In the genomic region with DNA sequence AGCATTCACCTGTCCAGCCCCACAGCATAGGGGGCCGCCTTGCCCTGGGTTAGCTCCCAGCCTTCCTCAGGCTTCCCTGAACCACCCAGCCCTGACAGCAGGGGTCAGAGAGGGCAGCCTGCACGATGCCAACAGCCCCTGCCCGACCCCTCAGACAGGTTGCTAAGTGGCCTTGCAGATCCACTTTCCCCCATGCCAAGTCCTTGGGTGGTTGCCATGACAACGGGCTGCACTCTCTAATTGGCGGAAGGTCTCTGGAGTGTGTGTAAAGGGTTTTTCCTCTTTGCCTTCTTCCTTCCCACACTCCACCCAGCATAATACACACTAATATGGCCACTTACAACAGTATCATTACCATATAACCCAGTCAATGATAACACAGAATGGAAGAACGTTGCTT, we compare ENCODE assay signal across 13 cellular contexts.
DNase-seq lines count a peak whose midpoint lies in the region; ATAC-seq and TF ChIP-seq lines count a peak whose summit lies in the region.
"Had no signal": no experiment of that assay in that cellular context is flagged by ENCODE, and none has a peak within 500 bp of the region (broad histone marks: within the 10 kb centered on the region; RNA-seq: fewer than 3 reads in every experiment).

No MANE protein-coding gene starts in this region.

- no peak overlapping the region for H3K4me3 Mint-ChIP-seq in activated CD8-positive, alpha-beta T cell treated with anti-CD3 and anti-CD28 coated beads for 36 hours
- no peak overlapping the region for H3K4me3 Mint-ChIP-seq in activated CD8-positive, alpha-beta T cell treated with anti-CD3 and anti-CD28 coated beads, Interleukin-2, amount 10 ng/mL, durations not matched to agents 7 days and 5 days
- H3K4me3 Mint-ChIP-seq: activated CD4-positive, alpha-beta T cell treated with anti-CD3 and anti-CD28 coated beads for 36 hours had no signal

- H3K9me3 Mint-ChIP-seq in activated CD8-positive, alpha-beta T cell treated with anti-CD3 and anti-CD28 coated beads for 36 hours: no peaks in the 10 kb centered on the region
- H3K9me3 Mint-ChIP-seq in activated CD8-positive, alpha-beta T cell treated with anti-CD3 and anti-CD28 coated beads, Interleukin-2, amount 10 ng/mL, durations not matched to agents 7 days and 5 days (ENCODE audit: insufficient read depth): no peaks in the 10 kb centered on the region

- TF ChIP-seq POLR2A in body of pancreas (IDR thresholded peaks at IDR 0.05) (no peak), transverse colon (IDR thresholded peaks at IDR 0.05) (no peak)

- intact Hi-C loops in activated CD8-positive, alpha-beta T cell treated with anti-CD3 and anti-CD28 coated beads for 36 hours (cut with micrococcal nuclease): no loop called here
- intact Hi-C loops in body of pancreas (cut with DNase I) (no loop called here), transverse colon (cut with DNase I; ENCODE audit: low total_unique reads) (no loop called here)

- peaks cover 12% of the 10 kb centered on the region for H3K4me1 Mint-ChIP-seq in activated CD8-positive, alpha-beta T cell treated with anti-CD3 and anti-CD28 coated beads for 36 hours (ENCODE audit: low read depth)
- H3K4me1 Mint-ChIP-seq in activated CD8-positive, alpha-beta T cell treated with anti-CD3 and anti-CD28 coated beads, Interleukin-2, amount 10 ng/mL, durations not matched to agents 7 days and 5 days (ENCODE audit: low read depth): peaks cover 12% of the 10 kb centered on the region

- H3K36me3 ChIP-seq in body of pancreas (replicated peaks in 1 of 2; ENCODE audit: insufficient read depth in 1 of 2, low read depth in 2 of 2): no peaks in the 10 kb centered on the region
- no peaks in the 10 kb centered on the region for H3K36me3 ChIP-seq in transverse colon
- H3K36me3 ChIP-seq: ovary had no signal

- POLR2A ChIA-PET in activated CD8-positive, alpha-beta T cell treated with anti-CD3 and anti-CD28 coated beads for 36 hours (lab: Charles Lee): no interaction called here
- POLR2A ChIA-PET in activated CD8-positive, alpha-beta T cell treated with anti-CD3 and anti-CD28 coated beads, Interleukin-2, amount 10 ng/mL, durations not matched to agents 7 days and 5 days (lab: Charles Lee): interaction anchor here (0.6 kb wide), 1 partner anchor 485 kb away, joined by 3 read pairs; no protein-coding TSS in a partner anchor

- WGBS in body of pancreas, 2 donors: 38 to 55% methylated on average over 5 to 6 of the region's 6 CpGs
- WGBS in transverse colon (ENCODE audit: low coverage in 1 of 2), 2 donors: 26 to 27% methylated on average over 2 to 6 of the region's 6 CpGs

- no peak overlapping the region for H3K27ac Mint-ChIP-seq in activated CD8-positive, alpha-beta T cell treated with anti-CD3 and anti-CD28 coated beads for 36 hours
- no peak overlapping the region for H3K27ac Mint-ChIP-seq in activated CD8-positive, alpha-beta T cell treated with anti-CD3 and anti-CD28 coated beads, Interleukin-2, amount 10 ng/mL, durations not matched to agents 7 days and 5 days
- H3K27ac Mint-ChIP-seq: activated CD4-positive, alpha-beta T cell treated with anti-CD3 and anti-CD28 coated beads for 36 hours had no signal

- H3K27me3 Mint-ChIP-seq in activated CD8-positive, alpha-beta T cell treated with anti-CD3 and anti-CD28 coated beads for 36 hours: no peaks in the 10 kb centered on the region
- H3K27me3 Mint-ChIP-seq in activated CD8-positive, alpha-beta T cell treated with anti-CD3 and anti-CD28 coated beads, Interleukin-2, amount 10 ng/mL, durations not matched to agents 7 days and 5 days (ENCODE audit: low read depth): peaks cover 19% of the 10 kb centered on the region

- H3K4me3 ChIP-seq in body of pancreas (no peak overlapping the region), transverse colon (no peak overlapping the region)
- H3K4me3 ChIP-seq: ovary had no signal

- CTCF ChIA-PET in activated CD8-positive, alpha-beta T cell treated with anti-CD3 and anti-CD28 coated beads for 36 hours (lab: Charles Lee): no interaction called here
- CTCF ChIA-PET in activated CD8-positive, alpha-beta T cell treated with anti-CD3 and anti-CD28 coated beads, Interleukin-2, amount 10 ng/mL, durations not matched to agents 7 days and 5 days (lab: Charles Lee): no interaction called here

- ATAC-seq in activated CD8-positive, alpha-beta T cell treated with anti-CD3 and anti-CD28 coated beads for 36 hours: no peak
- no peak for ATAC-seq in activated CD8-positive, alpha-beta T cell treated with anti-CD3 and anti-CD28 coated beads, Interleukin-2, amount 10 ng/mL, durations not matched to agents 7 days and 5 days
- ATAC-seq in body of pancreas (no peak), HG03095 (IDR thresholded peaks at IDR 0.05; ENCODE audit: unreplicated experiment) (no peak), GM19351 (IDR thresholded peaks at IDR 0.05; ENCODE audit: unreplicated experiment) (no peak)
- ATAC-seq: activated CD4-positive, alpha-beta T cell treated with anti-CD3 and anti-CD28 coated beads for 36 hours had no signal

- in situ Hi-C loops in transverse colon (cut with MboI; ENCODE audit: low pct_ligation_motif_present in 1 of 4, low pct_unique_long_range_greater_than_20kb in 1 of 4, low sequenced_read_pairs in 3 of 4): no loop called here

- H3K9me3 ChIP-seq in body of pancreas: no peaks in the 10 kb centered on the region
- H3K9me3 ChIP-seq in transverse colon: no peaks in the 10 kb centered on the region
- H3K9me3 ChIP-seq: ovary had no signal

- no peak for TF ChIP-seq CTCF in activated CD8-positive, alpha-beta T cell treated with anti-CD3 and anti-CD28 coated beads for 36 hours (IDR thresholded peaks at IDR 0.05)
- TF ChIP-seq CTCF in body of pancreas (IDR thresholded peaks at IDR 0.05): no peak
- peak in 1 of 5 experiments; percentile 26 for TF ChIP-seq CTCF in transverse colon (IDR thresholded peaks at IDR 0.05)

- no peak for TF ChIP-seq EP300 in transverse colon (IDR thresholded peaks at IDR 0.05; ENCODE audit: low read depth)

- H3K27ac ChIP-seq in body of pancreas (no peak overlapping the region), transverse colon (no peak overlapping the region)
- H3K27ac ChIP-seq: epithelial cell of prostate, ovary had no signal

- H3K36me3 Mint-ChIP-seq in activated CD8-positive, alpha-beta T cell treated with anti-CD3 and anti-CD28 coated beads for 36 hours (ENCODE audit: low read depth): no peaks in the 10 kb centered on the region
- no peaks in the 10 kb centered on the region for H3K36me3 Mint-ChIP-seq in activated CD8-positive, alpha-beta T cell treated with anti-CD3 and anti-CD28 coated beads, Interleukin-2, amount 10 ng/mL, durations not matched to agents 7 days and 5 days (ENCODE audit: low read depth)

- H3K27me3 ChIP-seq in body of pancreas (no peaks in the 10 kb centered on the region), transverse colon (no peaks in the 10 kb centered on the region)
- H3K27me3 ChIP-seq: ovary had no signal

- no peaks in the 10 kb centered on the region for H3K4me1 ChIP-seq in body of pancreas
- H3K4me1 ChIP-seq in transverse colon: peaks cover 0 to 13% (median 7%) of the 10 kb centered on the region in 4 donors

- DNase-seq in activated CD8-positive, alpha-beta T cell treated with anti-CD3 and anti-CD28 coated beads for 36 hours: peak; percentile 13
- DNase-seq in activated CD8-positive, alpha-beta T cell treated with anti-CD3 and anti-CD28 coated beads, Interleukin-2, amount 10 ng/mL, durations not matched to agents 7 days and 5 days: no peak
- DNase-seq in NCI-H2171 (lab: John Stamatoyannopoulos, UW): peak; percentile 55
- peak in 3 of 4 donors; percentile 27 to 34 (median 33) for DNase-seq in body of pancreas
- DNase-seq in transverse colon: peak; percentile 38
- DNase-seq in mesenteric fat pad (ENCODE audit: low spot score): no peak
- DNase-seq: ACHN; activated CD4-positive, alpha-beta T cell treated with anti-CD3 and anti-CD28 coated beads for 36 hours; KG1; ovary had no signal

Comparison
In these comparisons a context has a peak if more than half of its experiments do, and no peak if none do; other contexts are left out.
1. DNase-seq: peak in activated CD8-positive, alpha-beta T cell treated with anti-CD3 and anti-CD28 coated beads for 36 hours (single experiment), NCI-H2171 (single experiment), body of pancreas (3 of 4) and transverse colon (single experiment); none in activated CD8-positive, alpha-beta T cell treated with anti-CD3 and anti-CD28 coated beads, Interleukin-2, amount 10 ng/mL, durations not matched to agents 7 days and 5 days (single experiment) and mesenteric fat pad (single experiment).